In genomic region chr17:65205655-65206054, GRCh38 we compare ENCODE assay signal across 26 cellular contexts.
"Had no signal": no experiment of that assay in that cellular context is flagged by ENCODE, and none has a peak within 500 bp of the region (broad histone marks: within the 10 kb centered on the region; RNA-seq: fewer than 3 reads in every experiment).

No MANE protein-coding gene starts in this region.

- H3K27me3 Mint-ChIP-seq: stimulated activated naive CD8-positive, alpha-beta T cell treated with anti-CD3 and anti-CD28 coated beads, Interleukin-15, Interleukin-2, amounts not matched to agents 100 ng/mL and 50 ng/mL, for 24 hours had no signal

- H3K36me3 Mint-ChIP-seq: naive thymus-derived CD4-positive, alpha-beta T cell; neural progenitor cell; stimulated activated naive B cell treated with anti-CD40 and anti-IgM and Interleukin-4, amounts not matched to agents 10 μg/mL and 1 μg/mL and 100 μg/mL, for 72 hours had no signal

- H3K4me1 ChIP-seq: esophagus squamous epithelium, lower lobe of right lung, prostate gland, right atrium auricular region, sigmoid colon, spleen, upper lobe of left lung had no signal

- H3K9ac ChIP-seq: neural progenitor cell had no signal

- H3K36me3 ChIP-seq: esophagus squamous epithelium, lower lobe of right lung, neural progenitor cell, prostate gland, right atrium auricular region, spleen, thoracic aorta had no signal

- DNase-seq: dermis blood vessel endothelial cell; effector memory CD4-positive, alpha-beta T cell; erythroblast; esophagus squamous epithelium; foreskin melanocyte; hypothalamus; immature natural killer cell; islet precursor cell; left ventricle myocardium superior; lower lobe of right lung; midbrain; naive thymus-derived CD4-positive, alpha-beta T cell; sigmoid colon; spleen; stimulated activated CD4-positive, alpha-beta T cell treated with anti-CD3 and anti-CD28 coated beads, Interleukin-2, amount 100 ng/mL, for 48 hours; stimulated activated naive B cell treated with anti-CD40 and anti-IgM and Interleukin-4, amounts not matched to agents 10 μg/mL and 1 μg/mL and 100 μg/mL, for 72 hours; upper lobe of left lung had no signal

- H3K9me3 Mint-ChIP-seq: immature natural killer cell; naive thymus-derived CD4-positive, alpha-beta T cell; nephron; neural progenitor cell; stimulated activated naive B cell treated with anti-CD40 and anti-IgM and Interleukin-4, amounts not matched to agents 10 μg/mL and 1 μg/mL and 100 μg/mL, for 72 hours; stimulated activated naive CD8-positive, alpha-beta T cell treated with anti-CD3 and anti-CD28 coated beads, Interleukin-15, Interleukin-2, amounts not matched to agents 100 ng/mL and 50 ng/mL, for 24 hours had no signal

- H3K4me3 ChIP-seq: coronary artery, esophagus squamous epithelium, lower lobe of right lung, neural progenitor cell, prostate gland, right atrium auricular region, sigmoid colon, spleen, thoracic aorta, tibial nerve, upper lobe of left lung had no signal

- H3K9me3 ChIP-seq: esophagus squamous epithelium, lower lobe of right lung, prostate gland, right atrium auricular region, sigmoid colon, spleen, thoracic aorta, tibial nerve, upper lobe of left lung had no signal

- H3K4me1 Mint-ChIP-seq: naive thymus-derived CD4-positive, alpha-beta T cell; nephron; stimulated activated naive B cell treated with anti-CD40 and anti-IgM and Interleukin-4, amounts not matched to agents 10 μg/mL and 1 μg/mL and 100 μg/mL, for 72 hours had no signal

- H3K27ac ChIP-seq: coronary artery, esophagus squamous epithelium, lower lobe of right lung, neural progenitor cell, prostate gland, right atrium auricular region, sigmoid colon, spleen, thoracic aorta, tibial nerve, upper lobe of left lung had no signal

- H3K27ac Mint-ChIP-seq: naive thymus-derived CD4-positive, alpha-beta T cell; nephron; neural progenitor cell; stimulated activated naive B cell treated with anti-CD40 and anti-IgM and Interleukin-4, amounts not matched to agents 10 μg/mL and 1 μg/mL and 100 μg/mL, for 72 hours; stimulated activated naive CD8-positive, alpha-beta T cell treated with anti-CD3 and anti-CD28 coated beads, Interleukin-15, Interleukin-2, amounts not matched to agents 100 ng/mL and 50 ng/mL, for 24 hours had no signal

- H3K4me3 Mint-ChIP-seq: immature natural killer cell; naive thymus-derived CD4-positive, alpha-beta T cell; nephron; neural progenitor cell; stimulated activated naive B cell treated with anti-CD40 and anti-IgM and Interleukin-4, amounts not matched to agents 10 μg/mL and 1 μg/mL and 100 μg/mL, for 72 hours; stimulated activated naive CD8-positive, alpha-beta T cell treated with anti-CD3 and anti-CD28 coated beads, Interleukin-15, Interleukin-2, amounts not matched to agents 100 ng/mL and 50 ng/mL, for 24 hours had no signal

- H3K4me2 ChIP-seq: neural progenitor cell had no signal

- FAIRE-seq: urothelium cell line had no signal

- H3K27me3 ChIP-seq: esophagus squamous epithelium, neural progenitor cell, right atrium auricular region, sigmoid colon, spleen, tibial nerve, upper lobe of left lung had no signal
